8 cellular contexts compared by ENCODE assay signal in the genomic region with DNA sequence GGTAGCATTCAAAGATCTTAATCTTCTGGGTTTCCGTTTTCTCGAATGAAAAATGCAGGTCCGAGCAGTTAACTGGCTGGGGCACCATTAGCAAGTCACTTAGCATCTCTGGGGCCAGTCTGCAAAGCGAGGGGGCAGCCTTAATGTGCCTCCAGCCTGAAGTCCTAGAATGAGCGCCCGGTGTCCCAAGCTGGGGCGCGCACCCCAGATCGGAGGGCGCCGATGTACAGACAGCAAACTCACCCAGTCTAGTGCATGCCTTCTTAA. TPM values are rescaled to one million over a fixed set of nuclear protein-coding genes. Genes with fewer than 3 reads are reported as not detected.
DNase-seq lines count a peak whose midpoint lies in the region; ATAC-seq, FAIRE-seq and TF ChIP-seq lines count a peak whose summit lies in the region.

A gene (minus strand): TSS at position 235 of the 267 bp plus-strand sequence. CDS start 34,833 bp downstream, outside the sequence.

- H2AFZ ChIP-seq in HCT116 (ENCODE audit: low read depth, low read length, poor library complexity, severe bottlenecking) (peak within 1 kb of the TSS; percentile 90), hepatocyte (peak within 1 kb of the TSS; percentile 70)

- peaks cover 11 to 29% of the 10 kb centered on the region in 2 experiments; a peak in 3 of 4 replicates for H3K4me1 ChIP-seq in HCT116 (ENCODE audit: control insufficient read depth in 1 of 2, insufficient read depth in 2 of 2, low read length in 2 of 2)
- peaks cover 4% of the 10 kb centered on the region for H3K4me1 ChIP-seq in hepatocyte (ENCODE audit: insufficient read depth)
- peaks cover 10 to 11% of the 10 kb centered on the region in 2 donors for H3K4me1 ChIP-seq in small intestine (ENCODE audit: control insufficient read depth in 2 of 2, insufficient read depth in 1 of 2, low read depth in 1 of 2, low read length in 1 of 2)

- H3K4me1 Mint-ChIP-seq in activated CD4-positive, alpha-beta memory T cell treated with anti-CD3 and anti-CD28 coated beads for 36 hours (ENCODE audit: low read depth): peaks cover 37% of the 10 kb centered on the region

- H3K36me3 Mint-ChIP-seq in activated CD4-positive, alpha-beta memory T cell treated with anti-CD3 and anti-CD28 coated beads for 36 hours: peaks cover 69% of the 10 kb centered on the region

- peak within 1 kb of the TSS; percentile 74 for H3K9ac ChIP-seq in HCT116 (ENCODE audit: low read length)

- H3K79me2 ChIP-seq in HCT116 (ENCODE audit: insufficient read depth, low read length) (peaks cover 41% of the 10 kb centered on the region), hepatocyte (peaks cover 50% of the 10 kb centered on the region)

- H3K27ac ChIP-seq in HCT116 (ENCODE audit: low read depth, low read length) (peak within 1 kb of the TSS; percentile 69), hepatocyte (peak within 1 kb of the TSS; percentile 99), small intestine (ENCODE audit: low read depth in 1 of 2, low read length in 1 of 2) (peak within 1 kb of the TSS; percentile 97 to 100)

- H3K4me3 ChIP-seq in HCT116 (replicated peaks in 1 of 2; ENCODE audit: low read depth in 1 of 2, low read length in 2 of 2): peak within 1 kb of the TSS; percentile 84 to 93
- H3K4me3 ChIP-seq in hepatocyte: peak within 1 kb of the TSS; percentile 83
- H3K4me3 ChIP-seq in small intestine (ENCODE audit: low read depth in 1 of 2, low read length in 2 of 2): peak within 1 kb of the TSS; percentile 79 to 96

- CTCF ChIA-PET in HCT116 (lab: Charles Lee): interaction anchor here (0.6 to 1.9 kb wide), 7 partner anchors 10 to 174 kb away, joined by 3 to 18 read pairs (median 3); a partner anchor contains a TSS
- CTCF ChIA-PET in activated CD4-positive, alpha-beta memory T cell treated with anti-CD3 and anti-CD28 coated beads for 36 hours (lab: Charles Lee): interaction anchor here (0.6 to 16.5 kb wide), 21 partner anchors 10 to 284 kb away, joined by 3 to 312 read pairs (median 5); a partner anchor contains a TSS

- ATAC-seq in HCT116: no peak
- ATAC-seq in HG02938 (IDR thresholded peaks at IDR 0.05; ENCODE audit: unreplicated experiment): no peak
- ATAC-seq in GM21447 (IDR thresholded peaks at IDR 0.05; ENCODE audit: unreplicated experiment): no peak

- no peaks in the 10 kb centered on the region for H3K27me3 ChIP-seq in HCT116 (ENCODE audit: insufficient read depth, low read length)
- H3K27me3 ChIP-seq in hepatocyte: no peaks in the 10 kb centered on the region
- no peaks in the 10 kb centered on the region for H3K27me3 ChIP-seq in small intestine (ENCODE audit: control insufficient read depth in 2 of 2, insufficient read depth in 2 of 2, low read length in 2 of 2)

- FAIRE-seq in small intestine (lab: Jason Lieb, UNC): no peak
- FAIRE-seq in D721Med (lab: Jason Lieb, UNC): no peak

- H3K4me2 ChIP-seq in HCT116 (ENCODE audit: low read length): peak within 1 kb of the TSS; percentile 83
- H3K4me2 ChIP-seq in hepatocyte: peak within 1 kb of the TSS; percentile 90

- no peak for TF ChIP-seq POLR2A in HCT116 (IDR thresholded peaks at IDR 0.05; ENCODE audit: borderline replicate concordance, extremely low read depth, insufficient read depth, insufficient read length)

- H3K4me3 Mint-ChIP-seq in activated CD4-positive, alpha-beta memory T cell treated with anti-CD3 and anti-CD28 coated beads for 36 hours: peak within 1 kb of the TSS; percentile 88

- H3K36me3 ChIP-seq in HCT116 (ENCODE audit: control insufficient read depth in 1 of 2, insufficient read depth in 2 of 2, low read length in 2 of 2): peaks cover 8 to 11% of the 10 kb centered on the region in 2 experiments; a peak in 3 of 4 replicates
- no peaks in the 10 kb centered on the region for H3K36me3 ChIP-seq in hepatocyte (replicated peaks; ENCODE audit: insufficient read depth, low read depth)
- peaks cover 8 to 9% of the 10 kb centered on the region in 2 donors for H3K36me3 ChIP-seq in small intestine (ENCODE audit: control insufficient read depth in 2 of 2, insufficient read depth in 2 of 2, low read length in 2 of 2)

- 0% methylated on average over 11 of the region's 11 CpGs for WGBS in hepatocyte (ENCODE audit: low lambda C conversion rate, missing lambda C conversion rate)
- WGBS in small intestine, 3 donors: 0 to 1% (median 1%) methylated on average over 11 of the region's 11 CpGs

- H3K9me3 Mint-ChIP-seq in activated CD4-positive, alpha-beta memory T cell treated with anti-CD3 and anti-CD28 coated beads for 36 hours: peaks cover 3% of the 10 kb centered on the region

- no peaks in the 10 kb centered on the region for H3K9me3 ChIP-seq in HCT116 (ENCODE audit: control insufficient read depth in 1 of 2, insufficient read depth in 1 of 2, low read depth in 1 of 2, low read length in 2 of 2)
- H3K9me3 ChIP-seq in hepatocyte (ENCODE audit: low read depth): no peaks in the 10 kb centered on the region
- no peaks in the 10 kb centered on the region for H3K9me3 ChIP-seq in small intestine (ENCODE audit: control insufficient read depth, low read depth)

- intact Hi-C loops in HCT116 (cut with micrococcal nuclease): loop anchor here (1.0 kb wide), 1 partner anchor 48 kb away; a partner anchor contains a TSS
- intact Hi-C loops in activated CD4-positive, alpha-beta memory T cell treated with anti-CD3 and anti-CD28 coated beads for 36 hours (cut with micrococcal nuclease): loop anchor here (1.0 to 2.0 kb wide), 7 partner anchors 8 to 165 kb away; a partner anchor contains a TSS

- H3K27me3 Mint-ChIP-seq in activated CD4-positive, alpha-beta memory T cell treated with anti-CD3 and anti-CD28 coated beads for 36 hours: peaks cover 5% of the 10 kb centered on the region

- no peak; a peak in 1 of 6 replicates for TF ChIP-seq CTCF in HCT116 (IDR thresholded peaks at IDR 0.05 in 2 of 3, conservative IDR thresholded peaks at IDR 0.05 in 1 of 3; ENCODE audit: borderline replicate concordance in 1 of 3, insufficient read depth in 1 of 3, low read depth in 2 of 3, low read length in 2 of 3)
- no peak for TF ChIP-seq CTCF in hepatocyte (IDR thresholded peaks at IDR 0.05; ENCODE audit: poor library complexity)
- no peak for TF ChIP-seq CTCF in D721Med (IDR thresholded peaks at IDR 0.05; ENCODE audit: insufficient read depth, missing control alignments)

- no TSS peak for BruUV-seq in HCT116 (replicated peaks; lab: Mats Ljungman, UMichigan)

- peak within 1 kb of the TSS; percentile 100 for H3K27ac Mint-ChIP-seq in activated CD4-positive, alpha-beta memory T cell treated with anti-CD3 and anti-CD28 coated beads for 36 hours

- H3K9me2 ChIP-seq in HCT116 (ENCODE audit: insufficient read depth): no peaks in the 10 kb centered on the region
- H3K9me2 ChIP-seq in hepatocyte (replicated peaks; ENCODE audit: insufficient read depth): no peaks in the 10 kb centered on the region

- POLR2A ChIA-PET in HCT116 (lab: Charles Lee): interaction anchor here (0.7 to 7.0 kb wide), 14 partner anchors 11 to 174 kb away, joined by 3 to 106 read pairs (median 5); a partner anchor contains a TSS
- POLR2A ChIA-PET in activated CD4-positive, alpha-beta memory T cell treated with anti-CD3 and anti-CD28 coated beads for 36 hours (lab: Charles Lee): interaction anchor here (0.7 to 18.2 kb wide), 18 partner anchors 15 to 300 kb away, joined by 3 to 1161 read pairs (median 7); a partner anchor contains a TSS

- DNase-seq in HCT116 (ENCODE audit: low read depth, low spot score) (no peak), hepatocyte (ENCODE audit: low spot score) (no peak), small intestine (no peak), D721Med (ENCODE audit: insufficient read length, low spot score) (no peak), dedifferentiated amniotic fluid mesenchymal stem cell (ENCODE audit: extremely low spot score) (no peak)
- DNase-seq in activated CD4-positive, alpha-beta memory T cell treated with anti-CD3 and anti-CD28 coated beads for 36 hours: no peak

- 0 out of 2 replicates have a peak, but pooled peaks have one; percentile 10 for TF ChIP-seq RAD21 in HCT116 (IDR thresholded peaks at IDR 0.05; ENCODE audit: low read depth)

- no peaks in the 10 kb centered on the region for H4K20me1 ChIP-seq in HCT116 (ENCODE audit: insufficient read depth)
- H4K20me1 ChIP-seq in hepatocyte (ENCODE audit: insufficient read depth, poor library complexity, severe bottlenecking): peaks cover 32% of the 10 kb centered on the region

- RAD21 ChIA-PET in HCT116 (lab: Charles Lee; ENCODE audit: low non-redundant PET in 1 of 2, low total read pairs in 2 of 2, uncharacterized antibody in 2 of 2, unreplicated experiment in 2 of 2): interaction anchor here (1.0 to 1.1 kb wide), 2 partner anchors 47 to 48 kb away, joined by 5 read pairs; a partner anchor contains a TSS

TF ChIP-seq in HCT116, 20 proteins besides CTCF, POLR2A, EP300 and RAD21:
- no peak for TF ChIP-seq SP1 (IDR thresholded peaks at IDR 0.05; ENCODE audit: low read depth)
- no peak for TF ChIP-seq YY1 (IDR thresholded peaks at IDR 0.05; ENCODE audit: extremely low read depth, insufficient replicate concordance, low read depth, low read length)
- no peak for TF ChIP-seq JUND (IDR thresholded peaks at IDR 0.05)
- TF ChIP-seq ZNF274 (IDR thresholded peaks at IDR 0.05; ENCODE audit: low read depth, low read length): no peak
- no peak for TF ChIP-seq CEBPB (IDR thresholded peaks at IDR 0.05; ENCODE audit: low read depth)

RNA-seq across cellular contexts. Expression of the gene that starts here (rescaled TPM):
- total RNA-seq in HCT116 (2021; ENCODE audit: unreplicated experiment) (1.2 TPM), hepatocyte (0.77 TPM in 1 of 2 replicates, not detected in the other)
- polyA plus RNA-seq in HCT116 (2012): 0.31 and 0.38 TPM in 2 replicates
- 10 to 100 TPM; 16.5 to 17.2 TPM for total RNA-seq in activated CD4-positive, alpha-beta memory T cell treated with anti-CD3 and anti-CD28 coated beads for 36 hours
- polyA plus RNA-seq in hepatocyte (0.54 and 0.85 TPM in 2 replicates), small intestine (1 to 10 TPM; 1.5 to 6.8 (median 4.2) TPM)
